Comparison of ENCODE assay signal across 19 cellular contexts in genomic region chr21:35408401-35408800, GRCh38.
A peak's percentile ranks its signal among the peaks of the same experiment; 100 is the strongest.
DNase-seq lines count a peak whose midpoint lies in the region; ATAC-seq, FAIRE-seq and TF ChIP-seq lines count a peak whose summit lies in the region.
"Had no signal": no experiment of that assay in that cellular context is flagged by ENCODE, and none has a peak within 500 bp of the region (broad histone marks: within the 10 kb centered on the region; RNA-seq: fewer than 3 reads in every experiment).

No MANE protein-coding gene starts in this region.

- H4K20me1 ChIP-seq in K562 (replicated peaks; ENCODE audit: control insufficient read depth, insufficient read depth, low read length), result no peaks in the 10 kb centered on the region

- H3K9me3 ChIP-seq in AG04450 (ENCODE audit: control insufficient read depth, insufficient read depth, low read length) (peaks cover 4% of the 10 kb centered on the region; the same call in 1 of the 2 replicates), K562 (replicated peaks; ENCODE audit: control insufficient read depth, insufficient read depth, low read depth, low read length) (no peaks in the 10 kb centered on the region), mucosa of stomach (ENCODE audit: control insufficient read depth, low read length) (no peaks in the 10 kb centered on the region)
- H3K9me3 ChIP-seq: esophagus squamous epithelium, left lung, testis had no signal

- in situ Hi-C loops in K562 (cut with MboI), result loop anchor here (10.0 kb wide), 1 partner anchor 664 kb away; no protein-coding TSS in a partner anchor

- TF ChIP-seq RAD21 in K562 (CRISPR knock-in tag; conservative IDR thresholded peaks at IDR 0.05 in 1 of 2, IDR thresholded peaks at IDR 0.05 in 1 of 2), result no peak

- intact Hi-C loops in K562 (cut with micrococcal nuclease), result no loop called here
- intact Hi-C loops in left cardiac atrium (cut with DNase I), result loop anchor here (10.0 kb wide), 2 partner anchors 354 to 524 kb away; no protein-coding TSS in a partner anchor

- TF ChIP-seq POLR2A in K562 (conservative IDR thresholded peaks at IDR 0.05), result no peak

- no TSS peak for BruUV-seq in K562 (replicated peaks; lab: Mats Ljungman, UMichigan)

- no peak for DNase-seq in AG04450 (ENCODE audit: low read depth, low spot score)
- DNase-seq in HCEC 1CT, result peak; percentile 47
- no peak for DNase-seq in K562 (ENCODE audit: extremely low read depth in 1 of 4, low spot score in 3 of 4)
- no peak for DNase-seq in left cardiac atrium
- DNase-seq in KG1 (lab: John Stamatoyannopoulos, UW), result no peak
- DNase-seq: activated CD4-positive, alpha-beta T cell treated with anti-CD3 and anti-CD28 coated beads for 48 hours; amygdala; esophagus squamous epithelium; H7; left lung; naive B cell; NCI-H2171 treated with DMSO at 0.1 percent for 48 hours; SHP77; testis had no signal

- H3K4me2 ChIP-seq in K562 (ENCODE audit: insufficient read depth, low read length), result no peak overlapping the region

- no peak for TF ChIP-seq EP300 in K562 (IDR thresholded peaks at IDR 0.05; ENCODE audit: low read length)

- H3K9me1 ChIP-seq in K562 (ENCODE audit: control insufficient read depth, insufficient read depth, low read length), result no peaks in the 10 kb centered on the region

- POLR2A ChIA-PET in AG04450 (lab: Yijun Ruan, JAX), result no interaction called here
- POLR2A ChIA-PET in K562 (lab: Yijun Ruan, JAX), result interaction anchor here (0.6 to 1.0 kb wide), 2 partner anchors 8 to 490 kb away, joined by 3 read pairs; no protein-coding TSS in a partner anchor

- H3K27ac ChIP-seq in AG04450 (ENCODE audit: low read depth, low read length) (no peak overlapping the region), K562 (ENCODE audit: extremely low read depth, low read depth, low read length) (no peak overlapping the region)
- H3K27ac ChIP-seq: testis had no signal

- WGBS in K562 (ENCODE audit: insufficient coverage, low coverage, missing lambda C conversion rate), result 6% methylated on average over 2 of the region's 2 CpGs

- H3K4me3 ChIP-seq in AG04450 (ENCODE audit: low read depth, low read length) (peak overlapping the region; percentile 34), K562 (no peak overlapping the region), mucosa of stomach (ENCODE audit: low read length) (no peak overlapping the region)
- H3K4me3 ChIP-seq: left lung, testis had no signal

- no peaks in the 10 kb centered on the region for H3K27me3 ChIP-seq in AG04450 (ENCODE audit: control insufficient read depth, insufficient read depth, low read length)
- no peaks in the 10 kb centered on the region; a peak in 1 of 5 replicates for H3K27me3 ChIP-seq in K562 (ENCODE audit: control insufficient read depth in 2 of 2, insufficient read depth in 2 of 2, low read length in 2 of 2)
- H3K27me3 ChIP-seq in mucosa of stomach (ENCODE audit: control insufficient read depth, insufficient read depth, low read length), result no peaks in the 10 kb centered on the region
- H3K27me3 ChIP-seq: left lung, testis had no signal

- peak overlapping the region; percentile 11; the same call in 1 of the 2 replicates for H2AFZ ChIP-seq in K562 (ENCODE audit: low read depth, low read length)

- H3K4me1 ChIP-seq in K562 (replicated peaks in 1 of 2; ENCODE audit: control insufficient read depth in 2 of 2, insufficient read depth in 2 of 2, low read length in 2 of 2) (peaks cover 0 to 3% of the 10 kb centered on the region in 2 experiments; a peak in 3 of 5 replicates), mucosa of stomach (ENCODE audit: control insufficient read depth, insufficient read depth, low read length) (no peaks in the 10 kb centered on the region)
- H3K4me1 ChIP-seq: left lung, testis had no signal

- TF ChIP-seq CTCF in AG04450 (IDR thresholded peaks at IDR 0.05; ENCODE audit: low read depth, low read length) (no peak), K562 (IDR thresholded peaks at IDR 0.05 in 2 of 3, conservative IDR thresholded peaks at IDR 0.05 in 1 of 3; ENCODE audit: insufficient read depth in 2 of 3, low read depth in 1 of 3, low read length in 3 of 3) (no peak)

- no peak for FAIRE-seq in K562 (lab: Jason Lieb, UNC)
- FAIRE-seq: colon, HepG2 had no signal

- H3K9ac ChIP-seq in K562 (ENCODE audit: insufficient read depth in 1 of 2, low read depth in 2 of 2, low read length in 2 of 2) (no peak overlapping the region), mucosa of stomach (ENCODE audit: low read length) (peak overlapping the region; percentile 1)

- H3K36me3 ChIP-seq in K562 (ENCODE audit: control insufficient read depth, insufficient read depth, low read length) (no peaks in the 10 kb centered on the region), mucosa of stomach (ENCODE audit: control insufficient read depth, insufficient read depth, low read length) (no peaks in the 10 kb centered on the region)
- H3K36me3 ChIP-seq: esophagus squamous epithelium, left lung had no signal

- CTCF ChIA-PET in AG04450 (lab: Charles Lee) (interaction anchor here (1.2 kb wide), 1 partner anchor 9 kb away, joined by 3 read pairs; no protein-coding TSS in a partner anchor), K562 (lab: Yijun Ruan, JAX; ENCODE audit: low intra/inter-chr PET ratio) (no interaction called here)

- ATAC-seq in K562, result no peak
- ATAC-seq in left cardiac atrium, result no peak
- ATAC-seq in GM19452 (IDR thresholded peaks at IDR 0.05; ENCODE audit: unreplicated experiment), result no peak
- no peak for ATAC-seq in GM18858 (IDR thresholded peaks at IDR 0.05; ENCODE audit: unreplicated experiment)
- ATAC-seq: HepG2, left lung had no signal

- H3K79me2 ChIP-seq in K562 (ENCODE audit: control insufficient read depth, insufficient read depth, low read length), result no peaks in the 10 kb centered on the region

TF ChIP-seq in K562, 482 proteins besides CTCF, POLR2A, EP300 and RAD21 (continues in another document):
- TF ChIP-seq PRDM10 (IDR thresholded peaks at IDR 0.05; ENCODE audit: partially characterized antibody), result no peak
- no peak for TF ChIP-seq GTF2B (IDR thresholded peaks at IDR 0.05; ENCODE audit: extremely low read depth, insufficient read length)
- TF ChIP-seq ZNF140 (CRISPR knock-in tag; IDR thresholded peaks at IDR 0.05), result no peak
- TF ChIP-seq AFF1 (IDR thresholded peaks at IDR 0.05; ENCODE audit: low read depth in 1 of 2, partially characterized antibody in 2 of 2), result no peak
